8 cellular contexts compared by ENCODE assay signal in the genomic region with DNA sequence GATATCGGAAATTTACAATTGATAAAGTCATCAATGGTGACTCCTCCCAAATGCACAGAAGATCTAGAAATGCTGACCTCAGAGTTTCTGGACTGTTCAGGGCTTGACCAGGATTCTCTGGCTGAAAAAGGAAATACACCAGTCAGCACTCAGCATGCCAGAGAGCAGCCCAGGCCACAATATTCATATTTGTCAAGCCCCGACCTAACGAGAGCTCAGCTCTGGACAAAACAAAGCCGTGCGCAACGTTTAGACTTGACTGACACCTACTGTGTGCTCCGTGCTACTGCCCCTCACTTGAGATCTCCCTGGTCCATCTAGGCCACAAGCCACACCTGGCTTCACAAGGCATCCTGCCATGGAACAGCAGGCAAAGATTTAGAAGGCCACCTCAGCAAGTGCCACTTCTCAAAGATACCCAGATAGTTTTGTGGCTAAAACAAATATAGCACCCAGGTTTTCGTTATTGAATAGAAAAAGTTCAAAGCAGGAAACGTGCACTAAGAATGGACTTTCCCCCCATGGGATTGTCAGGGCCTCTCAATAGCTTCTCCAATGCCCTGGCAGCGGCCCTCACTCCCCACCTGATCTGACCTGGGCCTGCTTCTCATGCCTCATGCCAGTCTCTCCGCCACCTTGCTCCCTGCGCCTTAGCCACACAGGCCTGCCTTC.
DNase-seq lines count a peak whose midpoint lies in the region; ATAC-seq, FAIRE-seq and TF ChIP-seq lines count a peak whose summit lies in the region.

No MANE protein-coding gene starts in this region.

- H3K9me3 Mint-ChIP-seq in MCF 10A (ENCODE audit: unreplicated experiment) (no peaks in the 10 kb centered on the region), type B pancreatic cell (no peaks in the 10 kb centered on the region)
- H3K9me3 Mint-ChIP-seq in activated CD8-positive, alpha-beta T cell treated with anti-CD3 and anti-CD28 coated beads, Interleukin-2, amount 10 ng/mL, durations not matched to agents 7 days and 5 days (ENCODE audit: insufficient read depth) = no peaks in the 10 kb centered on the region

- TF ChIP-seq CTCF in MCF 10A (IDR thresholded peaks at IDR 0.05; ENCODE audit: unreplicated experiment) (no peak), breast epithelium (IDR thresholded peaks at IDR 0.05) (no peak), kidney (IDR thresholded peaks at IDR 0.05; ENCODE audit: borderline replicate concordance, extremely low read depth, insufficient read depth) (peak; percentile 19), type B pancreatic cell (conservative IDR thresholded peaks at IDR 0.05) (peak; percentile 44)

- H3K4me3 Mint-ChIP-seq in MCF 10A (ENCODE audit: unreplicated experiment) (no peak overlapping the region), type B pancreatic cell (peak overlapping the region; percentile 76)
- no peak overlapping the region for H3K4me3 Mint-ChIP-seq in activated CD8-positive, alpha-beta T cell treated with anti-CD3 and anti-CD28 coated beads, Interleukin-2, amount 10 ng/mL, durations not matched to agents 7 days and 5 days

- H3K4me3 ChIP-seq in breast epithelium (no peak overlapping the region), kidney (ENCODE audit: low read length in 2 of 2) (no peak overlapping the region)

- no peaks in the 10 kb centered on the region for H3K9me3 ChIP-seq in breast epithelium
- H3K9me3 ChIP-seq in kidney (ENCODE audit: control insufficient read depth in 1 of 2, low read length in 2 of 2) = no peaks in the 10 kb centered on the region

- H3K9ac ChIP-seq in kidney (ENCODE audit: low read length in 2 of 2) = peak overlapping the region in 1 of 2 donors; percentile 10

- H3K27me3 Mint-ChIP-seq in MCF 10A (ENCODE audit: insufficient read depth, unreplicated experiment) = no peaks in the 10 kb centered on the region
- no peaks in the 10 kb centered on the region for H3K27me3 Mint-ChIP-seq in activated CD8-positive, alpha-beta T cell treated with anti-CD3 and anti-CD28 coated beads, Interleukin-2, amount 10 ng/mL, durations not matched to agents 7 days and 5 days (ENCODE audit: low read depth)
- no peaks in the 10 kb centered on the region for H3K27me3 Mint-ChIP-seq in type B pancreatic cell

- peak; percentile 51 for ATAC-seq in HG02981 (IDR thresholded peaks at IDR 0.05; ENCODE audit: unreplicated experiment)
- peak; percentile 14 for ATAC-seq in activated CD8-positive, alpha-beta T cell treated with anti-CD3 and anti-CD28 coated beads, Interleukin-2, amount 10 ng/mL, durations not matched to agents 7 days and 5 days

- intact Hi-C loops in MCF 10A (cut with micrococcal nuclease) = no loop called here
- intact Hi-C loops in breast epithelium (cut with DNase I; ENCODE audit: low total_unique reads) = no loop called here
- intact Hi-C loops in kidney (cut with DNase I) = no loop called here

- H3K4me1 ChIP-seq in breast epithelium (peaks cover 0 to 5% of the 10 kb centered on the region in 2 donors), kidney (ENCODE audit: control insufficient read depth in 1 of 2, insufficient read depth in 1 of 2, low read depth in 1 of 2, low read length in 2 of 2) (peaks cover 32 to 41% of the 10 kb centered on the region in 2 donors)

- peak overlapping the region; percentile 23 for H3K27ac Mint-ChIP-seq in MCF 10A (ENCODE audit: low read depth, unreplicated experiment)
- peak overlapping the region; percentile 73 for H3K27ac Mint-ChIP-seq in activated CD8-positive, alpha-beta T cell treated with anti-CD3 and anti-CD28 coated beads, Interleukin-2, amount 10 ng/mL, durations not matched to agents 7 days and 5 days
- H3K27ac Mint-ChIP-seq in type B pancreatic cell = peak overlapping the region; percentile 94

- no peaks in the 10 kb centered on the region for H3K27me3 ChIP-seq in breast epithelium

- H3K36me3 ChIP-seq in breast epithelium (no peaks in the 10 kb centered on the region), kidney (ENCODE audit: control insufficient read depth in 1 of 2, insufficient read depth in 2 of 2, low read length in 2 of 2) (peaks cover 0 to 6% of the 10 kb centered on the region in 2 donors)

- H3K4me1 Mint-ChIP-seq in MCF 10A (ENCODE audit: insufficient read depth, unreplicated experiment) (peaks cover 24% of the 10 kb centered on the region), type B pancreatic cell (ENCODE audit: unreplicated experiment) (peaks cover 49% of the 10 kb centered on the region)
- peaks cover 96% of the 10 kb centered on the region for H3K4me1 Mint-ChIP-seq in activated CD8-positive, alpha-beta T cell treated with anti-CD3 and anti-CD28 coated beads, Interleukin-2, amount 10 ng/mL, durations not matched to agents 7 days and 5 days (ENCODE audit: low read depth)

- POLR2A ChIA-PET in MCF 10A (lab: Yijun Ruan, JAX) = no interaction called here
- POLR2A ChIA-PET in activated CD8-positive, alpha-beta T cell treated with anti-CD3 and anti-CD28 coated beads, Interleukin-2, amount 10 ng/mL, durations not matched to agents 7 days and 5 days (lab: Charles Lee) = no interaction called here

- DNase-seq in MCF 10A (ENCODE audit: unreplicated experiment) (no peak), breast epithelium (ENCODE audit: low spot score in 2 of 2) (no peak), kidney (no peak), type B pancreatic cell (ENCODE audit: extremely low spot score, unreplicated experiment) (no peak), retina (no peak), COLO668 (lab: John Stamatoyannopoulos, UW; ENCODE audit: unreplicated experiment) (no peak)
- no peak for DNase-seq in activated CD8-positive, alpha-beta T cell treated with anti-CD3 and anti-CD28 coated beads, Interleukin-2, amount 10 ng/mL, durations not matched to agents 7 days and 5 days

- FAIRE-seq in kidney (lab: Jason Lieb, UNC) = no peak

- no TSS peak for BruUV-seq in MCF 10A (replicated peaks; lab: Mats Ljungman, UMichigan)

- peak overlapping the region in 1 of 2 donors; percentile 0 for H3K27ac ChIP-seq in breast epithelium
- H3K27ac ChIP-seq in kidney (ENCODE audit: low read depth in 2 of 2, low read length in 2 of 2) = peak overlapping the region in 1 of 2 donors; percentile 79

- CTCF ChIA-PET in MCF 10A (lab: Yijun Ruan, JAX) = interaction anchor here (0.8 kb wide), 1 partner anchor 20 kb away, joined by 4 read pairs; no protein-coding TSS in a partner anchor
- CTCF ChIA-PET in activated CD8-positive, alpha-beta T cell treated with anti-CD3 and anti-CD28 coated beads, Interleukin-2, amount 10 ng/mL, durations not matched to agents 7 days and 5 days (lab: Charles Lee) = interaction anchor here (0.9 to 2.5 kb wide), 7 partner anchors 13 to 281 kb away, joined by 3 to 10 read pairs (median 4); a partner anchor contains a TSS

- H3K36me3 Mint-ChIP-seq in MCF 10A (ENCODE audit: insufficient read depth, unreplicated experiment) = peaks cover 11% of the 10 kb centered on the region
- peaks cover 78% of the 10 kb centered on the region for H3K36me3 Mint-ChIP-seq in activated CD8-positive, alpha-beta T cell treated with anti-CD3 and anti-CD28 coated beads, Interleukin-2, amount 10 ng/mL, durations not matched to agents 7 days and 5 days (ENCODE audit: low read depth)
- H3K36me3 Mint-ChIP-seq in type B pancreatic cell = peaks cover 8% of the 10 kb centered on the region

- TF ChIP-seq POLR2A in breast epithelium (IDR thresholded peaks at IDR 0.05) = no peak

Comparison
In these comparisons a context has a peak if more than half of its experiments do, and no peak if none do; other contexts are left out.
1. H3K27ac Mint-ChIP-seq: peak in every context shown above with its lines; median percentile 94 in type B pancreatic cell; 73 in activated CD8-positive, alpha-beta T cell treated with anti-CD3 and anti-CD28 coated beads, Interleukin-2, amount 10 ng/mL, durations not matched to agents 7 days and 5 days; 23 in MCF 10A.
2. CTCF ChIP-seq: peak in kidney (single experiment) and type B pancreatic cell (single experiment); none in MCF 10A (single experiment) and breast epithelium (0 of 3).